ENCODE assay signal across 11 cellular contexts in genomic region chr1:39127513-39127912, GRCh38.
DNase-seq lines count a peak whose midpoint lies in the region; ATAC-seq and TF ChIP-seq lines count a peak whose summit lies in the region.
"Had no signal": no experiment of that assay in that cellular context is flagged by ENCODE, and none has a peak within 500 bp of the region (broad histone marks: within the 10 kb centered on the region; RNA-seq: fewer than 3 reads in every experiment).

No MANE protein-coding gene starts in this region.

- intact Hi-C loops in thyroid gland (cut with DNase I) = no loop called here
- intact Hi-C loops in activated T-helper 2 cell treated with anti-CD3 and anti-CD28 coated beads, Interferon-gamma antibody, Interleukin-2, Interleukin-4, amounts not matched to agents 10 μg/mL and 5 μg/mL and 100 μg/mL, durations not matched to agents 14 hours and 24 hours and 36 hours (cut with micrococcal nuclease) = no loop called here

- H3K27me3 Mint-ChIP-seq in activated T-helper 2 cell treated with anti-CD3 and anti-CD28 coated beads, Interferon-gamma antibody, Interleukin-2, Interleukin-4, amounts not matched to agents 10 μg/mL and 5 μg/mL and 100 μg/mL, durations not matched to agents 14 hours and 24 hours and 36 hours (ENCODE audit: low read depth) = peaks cover 3% of the 10 kb centered on the region

- ATAC-seq in RWPE2 (ENCODE audit: low read depth) = peak; percentile 34; the same call in 2 of the 3 replicates
- ATAC-seq: activated CD4-positive, CD25-positive, alpha-beta regulatory T cell treated with anti-CD3 and anti-CD28 coated beads, Interleukin-2, amount 50 U/mL, for 24 hours had no signal

- no peak overlapping the region for H3K4me3 ChIP-seq in RWPE2 (ENCODE audit: severe bottlenecking)
- no peak overlapping the region for H3K4me3 ChIP-seq in epithelial cell of esophagus (ENCODE audit: low read length)
- no peak overlapping the region for H3K4me3 ChIP-seq in thyroid gland (replicated peaks in 1 of 3)
- no peak overlapping the region for H3K4me3 ChIP-seq in H7 (ENCODE audit: insufficient read depth, low read depth, low read length)

- H3K9me3 Mint-ChIP-seq in activated T-helper 2 cell treated with anti-CD3 and anti-CD28 coated beads, Interferon-gamma antibody, Interleukin-2, Interleukin-4, amounts not matched to agents 10 μg/mL and 5 μg/mL and 100 μg/mL, durations not matched to agents 14 hours and 24 hours and 36 hours = no peaks in the 10 kb centered on the region

- H3K36me3 Mint-ChIP-seq in activated T-helper 2 cell treated with anti-CD3 and anti-CD28 coated beads, Interferon-gamma antibody, Interleukin-2, Interleukin-4, amounts not matched to agents 10 μg/mL and 5 μg/mL and 100 μg/mL, durations not matched to agents 14 hours and 24 hours and 36 hours (ENCODE audit: low read depth) = no peaks in the 10 kb centered on the region

- no peak for DNase-seq in RWPE2 (ENCODE audit: low spot score)
- peak; percentile 74 for DNase-seq in epithelial cell of esophagus (ENCODE audit: low read depth)
- DNase-seq in medulla oblongata (ENCODE audit: extremely low spot score) = peak; percentile 52
- DNase-seq in thyroid gland = peak; percentile 59 to 63
- no peak for DNase-seq in activated T-helper 2 cell treated with anti-CD3 and anti-CD28 coated beads, Interferon-gamma antibody, Interleukin-2, Interleukin-4, amounts not matched to agents 10 μg/mL and 5 μg/mL and 100 μg/mL, durations not matched to agents 14 hours and 24 hours and 36 hours (ENCODE audit: low spot score)
- no peak for DNase-seq in KG1 (lab: John Stamatoyannopoulos, UW)
- DNase-seq in G401 (ENCODE audit: low spot score) = no peak
- no peak for DNase-seq in H7
- DNase-seq: MV-4-11; stimulated activated CD4-positive, alpha-beta T cell treated with anti-CD3 and anti-CD28 coated beads, Interleukin-12 subunit alpha, Interleukin-12 subunit beta, amount 100 ng/mL, for 4 hours had no signal

- in situ Hi-C loops in G401 (cut with HindIII; ENCODE audit: low sequenced_read_pairs) = no loop called here

- no peak overlapping the region for H3K27ac Mint-ChIP-seq in activated T-helper 2 cell treated with anti-CD3 and anti-CD28 coated beads, Interferon-gamma antibody, Interleukin-2, Interleukin-4, amounts not matched to agents 10 μg/mL and 5 μg/mL and 100 μg/mL, durations not matched to agents 14 hours and 24 hours and 36 hours

- no peaks in the 10 kb centered on the region for H3K9me3 ChIP-seq in RWPE2 (ENCODE audit: severe bottlenecking)
- no peaks in the 10 kb centered on the region for H3K9me3 ChIP-seq in thyroid gland

- TF ChIP-seq CTCF in RWPE2 (IDR thresholded peaks at IDR 0.05; ENCODE audit: poor library complexity, severe bottlenecking) (no peak), epithelial cell of esophagus (IDR thresholded peaks at IDR 0.05; ENCODE audit: insufficient read depth, low read depth, low read length, missing control alignments) (no peak), thyroid gland (IDR thresholded peaks at IDR 0.05) (no peak)

- H3K4me1 Mint-ChIP-seq in activated T-helper 2 cell treated with anti-CD3 and anti-CD28 coated beads, Interferon-gamma antibody, Interleukin-2, Interleukin-4, amounts not matched to agents 10 μg/mL and 5 μg/mL and 100 μg/mL, durations not matched to agents 14 hours and 24 hours and 36 hours (ENCODE audit: low read depth) = peaks cover 6% of the 10 kb centered on the region

- H3K27me3 ChIP-seq in RWPE2 (ENCODE audit: insufficient read depth, poor library complexity, severe bottlenecking) (no peaks in the 10 kb centered on the region), thyroid gland (no peaks in the 10 kb centered on the region), H7 (ENCODE audit: control insufficient read depth, insufficient read depth, low read length) (no peaks in the 10 kb centered on the region)

- H3K4me1 ChIP-seq in RWPE2 (ENCODE audit: insufficient read depth, poor library complexity, severe bottlenecking) (peaks cover 76% of the 10 kb centered on the region), thyroid gland (peaks cover 44 to 73% of the 10 kb centered on the region in 2 donors)

- H3K4me3 Mint-ChIP-seq in activated T-helper 2 cell treated with anti-CD3 and anti-CD28 coated beads, Interferon-gamma antibody, Interleukin-2, Interleukin-4, amounts not matched to agents 10 μg/mL and 5 μg/mL and 100 μg/mL, durations not matched to agents 14 hours and 24 hours and 36 hours (ENCODE audit: low read depth) = no peak overlapping the region

- TF ChIP-seq POLR2A in thyroid gland (IDR thresholded peaks at IDR 0.05) = peak in 1 of 2 donors; percentile 24

- H3K36me3 ChIP-seq in RWPE2 (ENCODE audit: low read depth) (peaks cover 29% of the 10 kb centered on the region), thyroid gland (peaks cover 0 to 1% of the 10 kb centered on the region in 2 donors), H7 (replicated peaks; ENCODE audit: control insufficient read depth, insufficient read depth, low read length) (no peaks in the 10 kb centered on the region; the same call in 1 of the 2 replicates)

- peak overlapping the region; percentile 95 for H3K27ac ChIP-seq in RWPE2 (ENCODE audit: poor library complexity, severe bottlenecking)
- H3K27ac ChIP-seq in thyroid gland = peak overlapping the region; percentile 91 to 93 (median 91)

Comparison
In these comparisons a context has a peak if more than half of its experiments do, and no peak if none do; other contexts are left out.
1. DNase-seq: peak in epithelial cell of esophagus (single experiment), medulla oblongata (single experiment) and thyroid gland (2 of 2); none in RWPE2 (single experiment), activated T-helper 2 cell treated with anti-CD3 and anti-CD28 coated beads, Interferon-gamma antibody, Interleukin-2, Interleukin-4, amounts not matched to agents 10 μg/mL and 5 μg/mL and 100 μg/mL, durations not matched to agents 14 hours and 24 hours and 36 hours (single experiment), KG1 (single experiment), G401 (single experiment) and H7 (single experiment).